In the genomic region with DNA sequence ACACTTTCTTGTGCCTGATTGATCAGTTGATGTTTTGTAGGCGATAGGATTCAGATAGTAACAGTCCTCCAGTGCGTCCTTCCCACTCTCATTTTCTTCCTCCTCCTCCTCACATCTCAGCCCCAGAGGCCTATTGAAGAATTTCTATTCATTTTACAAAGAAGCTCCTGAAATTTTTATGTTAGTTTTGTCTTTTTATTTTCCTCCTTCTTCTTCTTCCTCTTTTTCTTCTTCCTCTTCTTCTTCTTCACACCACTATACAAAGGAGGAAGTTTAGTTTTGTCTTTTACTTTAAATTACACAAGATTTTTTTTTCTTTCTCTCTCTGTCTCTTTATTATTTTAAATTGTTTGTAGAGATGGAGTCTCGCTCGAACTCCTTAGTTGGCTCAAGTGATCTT, we compare ENCODE assay signal across 14 cellular contexts. TPM values are rescaled to one million over a fixed set of nuclear protein-coding genes. Genes with fewer than 3 reads are reported as not detected.
DNase-seq lines count a peak whose midpoint lies in the region; ATAC-seq and TF ChIP-seq lines count a peak whose summit lies in the region.
"Had no signal": no experiment of that assay in that cellular context is flagged by ENCODE, and none has a peak within 500 bp of the region (broad histone marks: within the 10 kb centered on the region; RNA-seq: fewer than 3 reads in every experiment).

No MANE protein-coding gene starts in this region.

- intact Hi-C loops in CD14-positive monocyte (cut with micrococcal nuclease) (loop anchor here in 1 of 2 donors (5.0 kb wide), 1 partner anchor 60 kb away; the partner anchor contains the start of gene HMGN4), activated B cell treated with CpG ODN at 0.5 μM for 24 hours (cut with micrococcal nuclease) (no loop called here)

- H3K27ac Mint-ChIP-seq in CD14-positive monocyte (peak overlapping the region; percentile 91 to 98 (median 95)), HFFc6 (peak overlapping the region; percentile 19), activated B cell treated with CpG ODN at 0.5 μM for 24 hours (peak overlapping the region; percentile 90)

- H3K9me3 Mint-ChIP-seq in CD14-positive monocyte (peaks cover 0 to 5% (median 3%) of the 10 kb centered on the region in 7 donors), HFFc6 (no peaks in the 10 kb centered on the region), activated B cell treated with CpG ODN at 0.5 μM for 24 hours (no peaks in the 10 kb centered on the region)

- H3K4me1 Mint-ChIP-seq in CD14-positive monocyte (peaks cover 85% of the 10 kb centered on the region), HFFc6 (ENCODE audit: low read depth) (peaks cover 55% of the 10 kb centered on the region), activated B cell treated with CpG ODN at 0.5 μM for 24 hours (peaks cover 78% of the 10 kb centered on the region)

- peak overlapping the region; percentile 20 for H3K27ac ChIP-seq in muscle layer of duodenum (ENCODE audit: low read length)

- CTCF ChIA-PET in activated B cell treated with CpG ODN at 0.5 μM for 24 hours (lab: Charles Lee) = interaction anchor here (0.6 kb wide), 1 partner anchor 92 kb away, joined by 3 read pairs; no protein-coding TSS in a partner anchor

- H3K4me3 Mint-ChIP-seq in CD14-positive monocyte (peak overlapping the region; percentile 69 to 71), HFFc6 (no peak overlapping the region; the same call in 1 of the 2 replicates), activated B cell treated with CpG ODN at 0.5 μM for 24 hours (peak overlapping the region; percentile 69)

- peaks cover 0 to 2% of the 10 kb centered on the region in 2 donors for H3K36me3 Mint-ChIP-seq in CD14-positive monocyte
- H3K36me3 Mint-ChIP-seq in HFFc6 (ENCODE audit: low read depth) = peaks cover 3% of the 10 kb centered on the region
- H3K36me3 Mint-ChIP-seq in activated B cell treated with CpG ODN at 0.5 μM for 24 hours (ENCODE audit: low read depth) = peaks cover 12% of the 10 kb centered on the region

- no peaks in the 10 kb centered on the region for H3K9me3 ChIP-seq in muscle layer of duodenum (ENCODE audit: control insufficient read depth in 1 of 2, low read length in 2 of 2)
- H3K9me3 ChIP-seq: MG63 had no signal

- no peak overlapping the region for H3K4me3 ChIP-seq in muscle layer of duodenum (ENCODE audit: low read depth in 1 of 2, low read length in 2 of 2)
- H3K4me3 ChIP-seq: MG63 had no signal

- TF ChIP-seq CTCF in CD14-positive monocyte (IDR thresholded peaks at IDR 0.05) (no peak), HFFc6 (IDR thresholded peaks at IDR 0.05) (no peak), activated B cell treated with CpG ODN at 0.5 μM for 24 hours (IDR thresholded peaks at IDR 0.05) (no peak)

- H3K27me3 Mint-ChIP-seq in CD14-positive monocyte (ENCODE audit: low read depth in 3 of 3) (no peaks in the 10 kb centered on the region), HFFc6 (ENCODE audit: insufficient read depth) (peaks cover 1% of the 10 kb centered on the region; the same call in 1 of the 2 replicates), activated B cell treated with CpG ODN at 0.5 μM for 24 hours (no peaks in the 10 kb centered on the region)
- H3K27me3 Mint-ChIP-seq: stimulated activated naive CD8-positive, alpha-beta T cell treated with anti-CD3 and anti-CD28 coated beads, Interleukin-15, amount 100 ng/mL, for 72 hours had no signal

- DNase-seq in CD14-positive monocyte (ENCODE audit: low spot score) = no peak
- DNase-seq in HFFc6 = no peak
- no peak for DNase-seq in activated B cell treated with CpG ODN at 0.5 μM for 24 hours
- DNase-seq in EL = no peak
- DNase-seq in cortex of kidney (lab: John Stamatoyannopoulos, UW) = no peak
- no peak for DNase-seq in UCSD-AML1 (lab: John Stamatoyannopoulos, UW; ENCODE audit: unreplicated experiment)
- no peak for DNase-seq in hepatic stellate cell (ENCODE audit: low spot score)
- DNase-seq: COR-L47; NCI-H446 treated with DMSO at 0.1 percent for 48 hours; Right ventricle myocardium superior; stimulated activated naive CD8-positive, alpha-beta T cell treated with anti-CD3 and anti-CD28 coated beads, Interleukin-15, amount 100 ng/mL, for 72 hours had no signal

- no peaks in the 10 kb centered on the region for H3K36me3 ChIP-seq in muscle layer of duodenum (ENCODE audit: control insufficient read depth in 1 of 2, insufficient read depth in 2 of 2, low read length in 2 of 2)
- H3K36me3 ChIP-seq: MG63 had no signal

- no peaks in the 10 kb centered on the region for H3K27me3 ChIP-seq in muscle layer of duodenum (ENCODE audit: low read depth, low read length)
- H3K27me3 ChIP-seq: MG63 had no signal

- POLR2A ChIA-PET in activated B cell treated with CpG ODN at 0.5 μM for 24 hours (lab: Charles Lee) = interaction anchor here (0.6 to 5.6 kb wide), 7 partner anchors 25 to 320 kb away, joined by 3 to 60 read pairs (median 5); partner anchors contain the start of gene HMGN4

- H3K4me1 ChIP-seq in muscle layer of duodenum (ENCODE audit: control insufficient read depth in 1 of 2, insufficient read depth in 2 of 2, low read length in 2 of 2) = peaks cover 3 to 7% of the 10 kb centered on the region in 2 donors

- no peak for ATAC-seq in activated B cell treated with CpG ODN at 0.5 μM for 24 hours (ENCODE audit: low read depth)
- ATAC-seq: left lobe of liver; stimulated activated naive CD8-positive, alpha-beta T cell treated with anti-CD3 and anti-CD28 coated beads, Interleukin-15, amount 100 ng/mL, for 72 hours had no signal

RNA-seq across cellular contexts. Expression of gene BTN2A1, which starts 19.1 kb away (rescaled TPM):
- polyA plus RNA-seq in CD14-positive monocyte = 10 to 100 TPM in 1 of 2 donors, 1 to 10 TPM in 1; 4.3 to 10.8 TPM
- 10 to 100 TPM; 29.2 to 35.4 (median 33.0) TPM for total RNA-seq in HFFc6 (2021; fragmentation: NEBNext Ultra II Directional; extraction: Animal tissue kit (Norgen Biotek cat#: 25700))
- 39.7 and 45.1 TPM in 2 replicates for total RNA-seq in activated B cell treated with CpG ODN at 0.5 μM for 24 hours

RNA-seq across cellular contexts. Expression of gene BTN1A1, which starts 23.2 kb away (rescaled TPM):
- polyA plus RNA-seq in CD14-positive monocyte = not detected
- total RNA-seq in HFFc6 (2021; fragmentation: NEBNext Ultra II Directional; extraction: Animal tissue kit (Norgen Biotek cat#: 25700)) = not detected
- 0.18 and 0.46 TPM in 2 replicates for total RNA-seq in activated B cell treated with CpG ODN at 0.5 μM for 24 hours
- total RNA-seq: left lobe of liver, Right ventricle myocardium superior had no signal

RNA-seq across cellular contexts. Expression of gene BTN3A3, which starts 36.6 kb away (rescaled TPM):
- polyA plus RNA-seq in CD14-positive monocyte = 10 to 100 TPM; 17.0 to 24.6 TPM
- 1 to 10 TPM; 4.6 to 9.9 (median 8.4) TPM for total RNA-seq in HFFc6 (2021; fragmentation: NEBNext Ultra II Directional; extraction: Animal tissue kit (Norgen Biotek cat#: 25700))
- 51.9 and 54.1 TPM in 2 replicates for total RNA-seq in activated B cell treated with CpG ODN at 0.5 μM for 24 hours

Comparison
In these comparisons a context has a peak if more than half of its experiments do, and no peak if none do; other contexts are left out.
1. H3K27ac Mint-ChIP-seq: peak in every context shown above with its lines; median percentile 95 in CD14-positive monocyte; 90 in activated B cell treated with CpG ODN at 0.5 μM for 24 hours; 19 in HFFc6.